In the genomic region with DNA sequence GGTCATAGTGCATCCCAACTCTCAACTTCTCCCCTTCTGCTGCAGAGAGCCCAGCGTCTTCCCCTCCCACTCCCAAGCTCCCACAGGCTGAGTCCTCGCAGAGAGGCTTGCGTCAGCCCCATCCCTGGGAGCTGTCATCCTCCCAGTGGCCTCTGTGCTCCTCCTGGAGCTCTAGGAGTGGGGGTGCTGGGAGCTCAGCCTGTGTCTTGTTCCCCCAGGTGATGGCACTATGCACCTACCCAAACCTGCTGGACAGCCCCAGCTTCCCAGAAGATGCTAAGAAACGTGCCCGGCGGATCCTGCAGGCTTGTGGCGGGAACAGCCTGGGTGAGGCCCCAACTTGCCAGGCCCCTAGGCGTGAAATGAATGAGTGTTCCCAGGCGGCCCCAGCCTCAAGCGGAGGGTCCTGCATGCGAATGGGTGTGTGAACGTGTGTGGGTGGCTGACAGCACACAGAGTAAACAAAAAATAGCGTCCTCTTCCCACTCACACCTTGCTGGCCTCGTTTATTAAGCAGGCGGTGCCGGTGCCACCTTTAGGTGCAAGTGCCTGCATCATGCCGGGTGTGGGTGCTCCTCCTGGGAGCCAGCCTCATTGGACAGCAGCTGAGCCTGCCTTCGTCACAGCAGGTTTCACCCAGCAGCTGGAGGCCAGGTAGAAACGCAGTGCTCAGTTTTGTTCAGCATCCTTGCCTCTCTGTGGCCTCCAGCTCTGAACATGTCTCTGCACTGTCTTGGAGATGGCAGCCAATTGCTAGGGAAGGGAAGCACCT, we compare ENCODE assay signal across 1 cellular context.
TF ChIP-seq lines count a peak whose summit lies in the region.

No MANE protein-coding gene starts in this region.

TF ChIP-seq in A549, 52 proteins besides CTCF, POLR2A, EP300 and RAD21 (continued from another document):
- TF ChIP-seq ESRRA (IDR thresholded peaks at IDR 0.05; ENCODE audit: borderline replicate concordance, low read length) (no peak), HEYL (CRISPR knock-in tag; IDR thresholded peaks at IDR 0.05) (no peak), RARB (CRISPR knock-in tag; IDR thresholded peaks at IDR 0.05) (no peak), RCOR1 (IDR thresholded peaks at IDR 0.05; ENCODE audit: low read depth, low read length) (no peak), RFX5 (IDR thresholded peaks at IDR 0.05) (no peak), ELK1 (IDR thresholded peaks at IDR 0.05; ENCODE audit: low read depth, low read length) (no peak), NR3C1 (IDR thresholded peaks at IDR 0.05) (no peak), ATOH8 (CRISPR knock-in tag; IDR thresholded peaks at IDR 0.05; ENCODE audit: low read depth) (no peak)
- TF ChIP-seq, protein P1, sequence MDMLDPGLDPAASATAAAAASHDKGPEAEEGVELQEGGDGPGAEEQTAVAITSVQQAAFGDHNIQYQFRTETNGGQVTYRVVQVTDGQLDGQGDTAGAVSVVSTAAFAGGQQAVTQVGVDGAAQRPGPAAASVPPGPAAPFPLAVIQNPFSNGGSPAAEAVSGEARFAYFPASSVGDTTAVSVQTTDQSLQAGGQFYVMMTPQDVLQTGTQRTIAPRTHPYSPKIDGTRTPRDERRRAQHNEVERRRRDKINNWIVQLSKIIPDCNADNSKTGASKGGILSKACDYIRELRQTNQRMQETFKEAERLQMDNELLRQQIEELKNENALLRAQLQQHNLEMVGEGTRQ (IDR thresholded peaks at IDR 0.05): no peak
